1 cellular context compared by ENCODE assay signal in the genomic region with DNA sequence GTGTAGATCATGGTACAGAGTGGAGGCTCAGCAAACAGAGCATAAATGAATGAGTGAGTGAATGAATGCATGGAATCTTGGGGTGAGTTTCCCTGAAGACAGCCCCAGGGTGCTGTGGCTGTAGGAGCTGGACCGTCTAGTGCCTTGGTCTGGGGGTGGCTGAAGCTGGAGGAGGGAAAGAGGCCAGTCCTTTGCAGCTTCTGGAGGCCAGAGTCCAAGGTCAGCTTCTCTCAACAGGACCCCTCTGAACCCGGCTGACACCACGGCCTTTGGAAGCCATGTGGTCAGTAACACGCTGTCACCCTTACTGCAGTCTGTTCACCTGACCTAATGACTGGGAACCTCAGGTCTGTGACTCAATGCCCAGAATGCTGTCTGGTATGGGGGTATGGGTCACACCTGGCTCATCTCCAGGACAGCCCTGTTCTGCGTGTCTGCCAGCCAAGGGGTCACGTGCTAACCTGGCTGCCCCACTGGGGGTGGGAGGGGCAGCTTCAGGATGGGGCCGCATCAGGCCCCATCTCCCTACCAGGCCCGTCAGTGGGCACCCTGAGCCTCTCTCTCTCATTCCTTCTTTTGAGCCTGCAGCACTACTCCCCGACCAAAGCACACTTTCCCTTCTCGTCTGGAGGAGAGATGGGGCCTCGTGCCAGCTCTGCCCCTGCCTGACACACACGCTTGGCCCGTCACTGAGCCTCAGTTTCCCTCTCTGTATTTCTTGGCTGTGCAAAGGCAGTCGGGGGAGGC.
A peak's percentile ranks its signal among the peaks of the same experiment; 100 is the strongest.
TF ChIP-seq lines count a peak whose summit lies in the region.

No MANE protein-coding gene starts in this region.

TF ChIP-seq in HepG2, 621 proteins besides CTCF, POLR2A, EP300 and RAD21 (continued from another document):
- TF ChIP-seq ZBED4 (CRISPR knock-in tag; IDR thresholded peaks at IDR 0.05; ENCODE audit: borderline replicate concordance) (peak; percentile 78), ZNF75D (CRISPR knock-in tag; IDR thresholded peaks at IDR 0.05; ENCODE audit: borderline replicate concordance) (no peak), ZNF572 (CRISPR knock-in tag; IDR thresholded peaks at IDR 0.05) (0 out of 2 replicates have a peak, but pooled peaks have one; percentile 36), ATF7 (IDR thresholded peaks at IDR 0.05) (no peak; the same call in 1 of the 2 replicates), ATF7 (CRISPR knock-in tag; IDR thresholded peaks at IDR 0.05) (peak; percentile 77; the same call in 1 of the 2 replicates), MEF2D (CRISPR knock-in tag; IDR thresholded peaks at IDR 0.05) (no peak; the same call in 1 of the 2 replicates)
